ENCODE assay signal across 9 cellular contexts in genomic region chr4:138405934-138406567, GRCh38.
DNase-seq lines count a peak whose midpoint lies in the region; ATAC-seq, FAIRE-seq and TF ChIP-seq lines count a peak whose summit lies in the region.
"Had no signal": no experiment of that assay in that cellular context is flagged by ENCODE, and none has a peak within 500 bp of the region (broad histone marks: within the 10 kb centered on the region; RNA-seq: fewer than 3 reads in every experiment).

No MANE protein-coding gene starts in this region.

- 81 to 90% methylated on average over 1 of the region's 1 CpG for WGBS in thyroid gland, 2 donors

- H3K9me3 Mint-ChIP-seq in type B pancreatic cell = no peaks in the 10 kb centered on the region
- H3K9me3 Mint-ChIP-seq: naive thymus-derived CD8-positive, alpha-beta T cell had no signal

- H3K27me3 Mint-ChIP-seq in type B pancreatic cell = no peaks in the 10 kb centered on the region
- H3K27me3 Mint-ChIP-seq: naive thymus-derived CD8-positive, alpha-beta T cell had no signal

- no peaks in the 10 kb centered on the region for H3K36me3 ChIP-seq in thyroid gland

- TF ChIP-seq CTCF in NB4 (IDR thresholded peaks at IDR 0.05; ENCODE audit: low read depth, low read length) (no peak), thyroid gland (IDR thresholded peaks at IDR 0.05) (no peak), type B pancreatic cell (conservative IDR thresholded peaks at IDR 0.05) (no peak)

- DNase-seq in GM18507 (ENCODE audit: extremely low spot score, insufficient read length, low read depth) (no peak), NB4 (ENCODE audit: low read depth) (peak; percentile 92), kidney tubule cell (ENCODE audit: low spot score) (peak; percentile 44), NCI-H146 (lab: John Stamatoyannopoulos, UW) (no peak), thyroid gland (no peak), type B pancreatic cell (ENCODE audit: extremely low spot score, unreplicated experiment) (no peak)
- DNase-seq in activated CD8-positive, alpha-beta memory T cell treated with anti-CD3 and anti-CD28 coated beads, Interleukin-2, amount 50 U/mL, for 48 hours = no peak
- DNase-seq: naive thymus-derived CD8-positive, alpha-beta T cell had no signal

- no peaks in the 10 kb centered on the region for H3K36me3 Mint-ChIP-seq in type B pancreatic cell
- H3K36me3 Mint-ChIP-seq: naive thymus-derived CD8-positive, alpha-beta T cell had no signal

- ATAC-seq in HG02759 (IDR thresholded peaks at IDR 0.05; ENCODE audit: unreplicated experiment) = peak; percentile 71
- ATAC-seq: naive thymus-derived CD8-positive, alpha-beta T cell had no signal

- H3K4me3 Mint-ChIP-seq in type B pancreatic cell = no peak overlapping the region
- H3K4me3 Mint-ChIP-seq: naive thymus-derived CD8-positive, alpha-beta T cell had no signal

- no peak overlapping the region for H3K27ac Mint-ChIP-seq in type B pancreatic cell

- H3K27me3 ChIP-seq in thyroid gland = no peaks in the 10 kb centered on the region

- peaks cover 14% of the 10 kb centered on the region for H3K4me1 Mint-ChIP-seq in type B pancreatic cell (ENCODE audit: unreplicated experiment)
- H3K4me1 Mint-ChIP-seq: naive thymus-derived CD8-positive, alpha-beta T cell had no signal

- TF ChIP-seq POLR2A in NB4 (IDR thresholded peaks at IDR 0.05; ENCODE audit: extremely low read depth, insufficient read length) = no peak
- TF ChIP-seq POLR2A in thyroid gland (IDR thresholded peaks at IDR 0.05) = no peak

- peaks cover 2 to 17% of the 10 kb centered on the region in 2 donors for H3K4me1 ChIP-seq in thyroid gland

- FAIRE-seq in GM18507 (lab: Jason Lieb, UNC) = peak; percentile 41

- intact Hi-C loops in thyroid gland (cut with DNase I) = no loop called here

- H3K4me3 ChIP-seq in NB4 (ENCODE audit: low read depth, low read length) (peak overlapping the region; percentile 3), thyroid gland (replicated peaks in 1 of 3) (no peak overlapping the region)

- H3K9me3 ChIP-seq in thyroid gland = no peaks in the 10 kb centered on the region

- no peak overlapping the region for H3K27ac ChIP-seq in thyroid gland

Comparison
In these comparisons a context has a peak if more than half of its experiments do, and no peak if none do; other contexts are left out.
1. DNase-seq: peak in NB4 (single experiment) and kidney tubule cell (single experiment); none in GM18507 (single experiment), NCI-H146 (single experiment), thyroid gland (0 of 2), activated CD8-positive, alpha-beta memory T cell treated with anti-CD3 and anti-CD28 coated beads, Interleukin-2, amount 50 U/mL, for 48 hours (single experiment) and type B pancreatic cell (single experiment).